ENCODE assay signal across 11 cellular contexts in genomic region chr18:63909870-63910269, GRCh38.
DNase-seq lines count a peak whose midpoint lies in the region; ATAC-seq lines count a peak whose summit lies in the region.
"Had no signal": no experiment of that assay in that cellular context is flagged by ENCODE, and none has a peak within 500 bp of the region (broad histone marks: within the 10 kb centered on the region; RNA-seq: fewer than 3 reads in every experiment).

No MANE protein-coding gene starts in this region.

- ATAC-seq in GM18502 (IDR thresholded peaks at IDR 0.05; ENCODE audit: poor library complexity, unreplicated experiment) (peak; percentile 73), GM19438 (IDR thresholded peaks at IDR 0.05; ENCODE audit: low read depth, unreplicated experiment) (peak; percentile 52), HG02763 (IDR thresholded peaks at IDR 0.05; ENCODE audit: unreplicated experiment) (peak; percentile 73), HG03460 (IDR thresholded peaks at IDR 0.05; ENCODE audit: unreplicated experiment) (peak; percentile 78)

- in situ Hi-C loops in ACHN (cut with HindIII; ENCODE audit: low pct_ligation_motif_present, low pct_unique_long_range_greater_than_20kb, low sequenced_read_pairs), result no loop called here

- no peak for DNase-seq in ACHN
- DNase-seq in NCI-H1694 treated with DMSO at 0.1 percent for 48 hours (lab: John Stamatoyannopoulos, UW), result no peak
- no peak for DNase-seq in SIG-M5 (lab: John Stamatoyannopoulos, UW)
- DNase-seq in islet precursor cell, result no peak
- DNase-seq: DMS53, IMR-90, NCI-H82 had no signal
